9 cellular contexts compared by ENCODE assay signal in the genomic region with DNA sequence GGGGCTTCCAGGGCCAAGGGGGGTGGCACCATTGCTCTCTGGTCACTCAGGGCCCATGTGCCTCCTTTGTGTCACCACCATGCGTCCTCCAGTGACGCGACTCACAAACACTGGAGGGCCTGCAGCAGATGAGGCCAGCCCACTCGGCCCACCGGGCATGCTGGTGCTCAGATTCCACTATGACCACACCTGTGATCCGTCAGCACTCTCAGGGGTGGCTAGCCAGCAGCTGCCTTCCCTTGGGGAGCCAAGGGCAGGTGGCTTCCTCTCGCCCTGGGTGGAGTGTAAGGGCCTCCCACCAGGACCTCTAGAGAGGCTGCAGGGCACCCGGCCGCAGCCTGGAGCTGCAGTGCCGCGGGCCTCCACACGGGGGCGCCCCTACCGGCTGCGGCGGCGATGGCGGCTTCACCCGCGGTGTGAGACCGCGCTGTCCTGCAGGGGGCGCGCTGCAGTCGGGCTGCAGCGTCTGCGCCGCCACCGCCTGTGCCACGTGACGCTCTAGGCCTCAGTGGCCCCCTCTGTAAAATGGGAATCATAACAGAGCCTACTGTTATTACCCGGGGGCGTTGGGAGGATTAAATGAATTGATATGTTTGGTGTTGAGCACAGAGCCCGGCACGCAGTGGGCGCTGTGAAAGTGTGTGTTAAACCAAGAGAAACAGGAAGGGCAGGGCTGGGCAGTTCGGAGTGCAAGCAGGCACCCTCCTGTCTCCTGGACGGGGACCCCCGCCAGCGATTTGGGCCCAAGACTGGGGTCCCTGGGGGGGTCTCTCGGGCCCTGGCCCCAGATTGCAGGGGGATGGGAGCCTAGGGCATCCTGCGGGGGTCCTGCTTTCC.
DNase-seq lines count a peak whose midpoint lies in the region; ATAC-seq and TF ChIP-seq lines count a peak whose summit lies in the region.
"Had no signal": no experiment of that assay in that cellular context is flagged by ENCODE, and none has a peak within 500 bp of the region (broad histone marks: within the 10 kb centered on the region; RNA-seq: fewer than 3 reads in every experiment).

No MANE protein-coding gene starts in this region.

- ATAC-seq in central memory CD8-positive, alpha-beta T cell (replicated peaks; ENCODE audit: extremely low read depth, poor library complexity, severe bottlenecking), result peak; percentile 64
- no peak for ATAC-seq in GM21786 (IDR thresholded peaks at IDR 0.05; ENCODE audit: unreplicated experiment)

- H3K4me1 Mint-ChIP-seq in central memory CD8-positive, alpha-beta T cell, result peaks cover 5% of the 10 kb centered on the region

- no peaks in the 10 kb centered on the region for H3K9me3 Mint-ChIP-seq in central memory CD8-positive, alpha-beta T cell
- H3K9me3 Mint-ChIP-seq: activated naive CD4-positive, alpha-beta T cell treated with anti-CD3 and anti-CD28 coated beads, Interleukin-2, amount 50 U/mL, for 24 hours had no signal

- no peaks in the 10 kb centered on the region for H3K79me2 ChIP-seq in KMS-11 (ENCODE audit: insufficient read depth, low read depth)

- H3K4me2 ChIP-seq in KMS-11, result no peak overlapping the region

- peaks cover 31% of the 10 kb centered on the region for H3K27me3 Mint-ChIP-seq in central memory CD8-positive, alpha-beta T cell
- H3K27me3 Mint-ChIP-seq: activated naive CD4-positive, alpha-beta T cell treated with anti-CD3 and anti-CD28 coated beads, Interleukin-2, amount 50 U/mL, for 24 hours had no signal

- H3K4me1 ChIP-seq in KMS-11 (ENCODE audit: low read depth, poor library complexity, severe bottlenecking), result no peaks in the 10 kb centered on the region

- peaks cover 80% of the 10 kb centered on the region for H3K27me3 ChIP-seq in KMS-11 (ENCODE audit: insufficient read depth, low read depth)

- no peak overlapping the region for H3K9ac ChIP-seq in KMS-11

- DNase-seq in GM10248 (ENCODE audit: extremely low spot score) (peak; percentile 91), lung microvascular endothelial cell (ENCODE audit: low read depth in 2 of 2) (peak; percentile 57 to 69), pons (ENCODE audit: low spot score) (no peak)
- peak; percentile 91 for DNase-seq in activated CD4-positive, CD25-positive, alpha-beta regulatory T cell treated with anti-CD3 and anti-CD28 coated beads, Interleukin-2, amount 50 U/mL, for 72 hours
- DNase-seq in central memory CD8-positive, alpha-beta T cell (ENCODE audit: low spot score in 2 of 2), result peak; percentile 68 to 75
- peak; percentile 68 for DNase-seq in stimulated activated CD8-positive, alpha-beta memory T cell treated with anti-CD3 and anti-CD28 coated beads, Interleukin-4, amount 100 ng/mL, for 24 hours (ENCODE audit: low read depth)

- TF ChIP-seq CTCF in GM10248 (IDR thresholded peaks at IDR 0.05; ENCODE audit: control extremely low read depth, extremely low read depth, low read depth, missing control alignments), result peak; percentile 100
- peak; percentile 97 for TF ChIP-seq CTCF in KMS-11 (conservative IDR thresholded peaks at IDR 0.05; ENCODE audit: low read depth, low read length)

- CTCF ChIA-PET in GM10248 (lab: Yijun Ruan, JAX), result interaction anchor here (0.6 to 8.8 kb wide), 68 partner anchors 8 to 408 kb away, joined by 3 to 71 read pairs (median 4); partner anchors contain the start of gene GSE1

- no peak overlapping the region for H3K27ac ChIP-seq in KMS-11

- H4K20me1 ChIP-seq in KMS-11 (ENCODE audit: insufficient read depth), result no peaks in the 10 kb centered on the region

- POLR2A ChIA-PET in GM10248 (lab: Yijun Ruan, JAX), result no interaction called here

- no peak overlapping the region for H3K4me3 ChIP-seq in KMS-11 (IDR thresholded peaks at IDR 0.05; ENCODE audit: insufficient read depth, low read depth, low read length)

- no peaks in the 10 kb centered on the region for H3K36me3 Mint-ChIP-seq in central memory CD8-positive, alpha-beta T cell (ENCODE audit: insufficient read depth)
- H3K36me3 Mint-ChIP-seq: activated naive CD4-positive, alpha-beta T cell treated with anti-CD3 and anti-CD28 coated beads, Interleukin-2, amount 50 U/mL, for 24 hours had no signal

- H2AFZ ChIP-seq in KMS-11 (ENCODE audit: low read depth), result no peak overlapping the region

- H3K27ac Mint-ChIP-seq in central memory CD8-positive, alpha-beta T cell (ENCODE audit: low read depth), result no peak overlapping the region
- H3K27ac Mint-ChIP-seq: activated naive CD4-positive, alpha-beta T cell treated with anti-CD3 and anti-CD28 coated beads, Interleukin-2, amount 50 U/mL, for 24 hours had no signal

- H3K36me3 ChIP-seq in KMS-11 (ENCODE audit: insufficient read depth), result no peaks in the 10 kb centered on the region

- H3K4me3 Mint-ChIP-seq in central memory CD8-positive, alpha-beta T cell, result no peak overlapping the region
- H3K4me3 Mint-ChIP-seq: activated naive CD4-positive, alpha-beta T cell treated with anti-CD3 and anti-CD28 coated beads, Interleukin-2, amount 50 U/mL, for 24 hours had no signal
